In the genomic region with DNA sequence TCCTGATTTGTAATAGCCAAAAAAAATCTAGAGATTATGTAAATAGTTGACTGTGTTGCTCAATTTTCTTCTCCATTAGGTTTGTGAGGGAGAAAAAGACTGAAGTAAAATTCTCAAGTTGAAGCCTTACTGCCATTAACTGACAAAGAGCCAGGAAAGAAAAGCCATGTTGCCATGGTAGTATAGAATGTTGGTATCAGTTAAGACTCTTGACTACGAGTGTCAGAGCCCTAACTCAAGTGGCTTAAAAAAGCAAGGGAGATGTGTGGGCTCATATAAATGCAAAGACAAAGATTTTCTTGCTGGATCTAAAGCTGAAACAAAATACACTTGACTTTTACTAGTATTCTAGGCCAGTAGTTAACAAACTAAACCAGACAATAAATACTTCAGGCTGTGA, we compare ENCODE assay signal across 15 cellular contexts.
"Had no signal": no experiment of that assay in that cellular context is flagged by ENCODE, and none has a peak within 500 bp of the region (broad histone marks: within the 10 kb centered on the region; RNA-seq: fewer than 3 reads in every experiment).

No MANE protein-coding gene starts in this region.

- H3K4me3 ChIP-seq: dorsolateral prefrontal cortex, left ventricle myocardium inferior, mucosa of descending colon, suprapubic skin had no signal

- ATAC-seq: mucosa of descending colon; naive thymus-derived CD4-positive, alpha-beta T cell; sciatic nerve; WTC11 had no signal

- H3K27me3 Mint-ChIP-seq: activated CD4-positive, alpha-beta memory T cell treated with anti-CD3 and anti-CD28 coated beads, Interleukin-2, amount 10 ng/mL, durations not matched to agents 7 days and 5 days; activated naive CD4-positive, alpha-beta T cell treated with anti-CD3 and anti-CD28 coated beads, Interleukin-2, amount 10 ng/mL, durations not matched to agents 7 days and 5 days; activated T-cell treated with anti-CD3 and anti-CD28 coated beads, Interleukin-2, amount 50 U/mL, for 24 hours; naive thymus-derived CD4-positive, alpha-beta T cell; stimulated activated naive CD8-positive, alpha-beta T cell treated with anti-CD3 and anti-CD28 coated beads, Interleukin-15, Interleukin-2, amounts not matched to agents 100 ng/mL and 50 ng/mL, for 24 hours had no signal

- H3K4me3 Mint-ChIP-seq: activated CD4-positive, alpha-beta memory T cell treated with anti-CD3 and anti-CD28 coated beads, Interleukin-2, amount 10 ng/mL, durations not matched to agents 7 days and 5 days; activated naive CD4-positive, alpha-beta T cell treated with anti-CD3 and anti-CD28 coated beads, Interleukin-2, amount 10 ng/mL, durations not matched to agents 7 days and 5 days; activated T-cell treated with anti-CD3 and anti-CD28 coated beads, Interleukin-2, amount 50 U/mL, for 24 hours; naive thymus-derived CD4-positive, alpha-beta T cell; stimulated activated naive CD8-positive, alpha-beta T cell treated with anti-CD3 and anti-CD28 coated beads, Interleukin-15, Interleukin-2, amounts not matched to agents 100 ng/mL and 50 ng/mL, for 24 hours; WTC11 had no signal

- DNase-seq: activated CD4-positive, alpha-beta memory T cell treated with anti-CD3 and anti-CD28 coated beads, Interleukin-2, amount 10 ng/mL, durations not matched to agents 7 days and 5 days; activated CD4-positive, alpha-beta T cell treated with anti-CD3 and anti-CD28 coated beads for 4 hours; activated naive CD4-positive, alpha-beta T cell treated with anti-CD3 and anti-CD28 coated beads, Interleukin-2, amount 10 ng/mL, durations not matched to agents 7 days and 5 days; activated T-cell treated with anti-CD3 and anti-CD28 coated beads, Interleukin-2, amount 50 U/mL, for 24 hours; dorsolateral prefrontal cortex; islet precursor cell; left ventricle myocardium inferior; mucosa of descending colon; naive thymus-derived CD4-positive, alpha-beta T cell; T-helper 2 cell; trophoblast cell had no signal

- H3K27ac Mint-ChIP-seq: activated CD4-positive, alpha-beta memory T cell treated with anti-CD3 and anti-CD28 coated beads, Interleukin-2, amount 10 ng/mL, durations not matched to agents 7 days and 5 days; activated naive CD4-positive, alpha-beta T cell treated with anti-CD3 and anti-CD28 coated beads, Interleukin-2, amount 10 ng/mL, durations not matched to agents 7 days and 5 days; activated T-cell treated with anti-CD3 and anti-CD28 coated beads, Interleukin-2, amount 50 U/mL, for 24 hours; naive thymus-derived CD4-positive, alpha-beta T cell; stimulated activated naive CD8-positive, alpha-beta T cell treated with anti-CD3 and anti-CD28 coated beads, Interleukin-15, Interleukin-2, amounts not matched to agents 100 ng/mL and 50 ng/mL, for 24 hours; WTC11 had no signal

- H3K4me1 Mint-ChIP-seq: activated CD4-positive, alpha-beta memory T cell treated with anti-CD3 and anti-CD28 coated beads, Interleukin-2, amount 10 ng/mL, durations not matched to agents 7 days and 5 days; activated naive CD4-positive, alpha-beta T cell treated with anti-CD3 and anti-CD28 coated beads, Interleukin-2, amount 10 ng/mL, durations not matched to agents 7 days and 5 days; naive thymus-derived CD4-positive, alpha-beta T cell; WTC11 had no signal

- H3K9me3 ChIP-seq: suprapubic skin had no signal

- H3K27me3 ChIP-seq: dorsolateral prefrontal cortex, suprapubic skin had no signal

- H3K27ac ChIP-seq: dorsolateral prefrontal cortex, left ventricle myocardium inferior, suprapubic skin had no signal

- H3K36me3 ChIP-seq: left ventricle myocardium inferior, suprapubic skin had no signal

- H3K36me3 Mint-ChIP-seq: activated naive CD4-positive, alpha-beta T cell treated with anti-CD3 and anti-CD28 coated beads, Interleukin-2, amount 10 ng/mL, durations not matched to agents 7 days and 5 days; naive thymus-derived CD4-positive, alpha-beta T cell; WTC11 had no signal

- H3K4me1 ChIP-seq: left ventricle myocardium inferior, suprapubic skin had no signal
